Comparison of ENCODE assay signal across 8 cellular contexts in the genomic region with DNA sequence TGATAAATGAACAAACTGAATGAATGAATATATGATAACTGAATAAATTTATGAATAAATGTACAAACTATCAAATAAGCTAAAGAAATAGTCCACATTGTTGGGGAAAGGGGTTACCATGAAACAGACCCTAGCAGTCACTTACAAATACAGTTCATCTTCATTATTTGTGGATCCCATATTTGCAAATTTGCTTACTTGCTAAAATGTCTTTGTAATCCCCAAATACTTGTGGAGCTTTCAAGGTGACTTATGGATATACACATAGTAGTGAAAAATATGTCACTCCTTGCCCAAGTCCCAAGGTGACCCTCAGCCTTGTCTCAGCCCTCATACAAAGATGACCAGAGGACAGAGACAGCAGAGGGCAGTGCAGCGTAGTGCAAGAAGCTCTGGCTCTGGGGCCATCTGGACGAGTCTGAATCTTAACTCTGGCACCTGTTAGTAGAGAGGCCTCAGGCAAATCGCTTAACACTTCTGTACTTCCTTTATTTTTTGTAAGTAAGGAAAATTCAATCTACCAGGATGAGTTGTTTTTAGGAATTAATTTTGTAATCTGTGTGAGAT. TPM values are rescaled to one million over a fixed set of nuclear protein-coding genes. Genes with fewer than 3 reads are reported as not detected.
A peak's percentile ranks its signal among the peaks of the same experiment; 100 is the strongest.
DNase-seq lines count a peak whose midpoint lies in the region; ATAC-seq, FAIRE-seq and TF ChIP-seq lines count a peak whose summit lies in the region.

No MANE protein-coding gene starts in this region.

- no peak for FAIRE-seq in GM19239 (lab: Jason Lieb, UNC)

- DNase-seq in DMS79 treated with DMSO at 0.1 percent for 48 hours (lab: John Stamatoyannopoulos, UW): peak; percentile 40
- peak; percentile 75 for DNase-seq in SK-N-DZ (ENCODE audit: low spot score)
- peak; percentile 45 for DNase-seq in fibroblast of villous mesenchyme (ENCODE audit: low read depth)
- no peak for DNase-seq in osteocyte (ENCODE audit: extremely low spot score, unreplicated experiment)
- no peak for DNase-seq in NCI-H446 treated with DMSO at 0.1 percent for 48 hours (lab: John Stamatoyannopoulos, UW)
- no peak for DNase-seq in GM19239 (ENCODE audit: insufficient read length, low spot score)

- no peak overlapping the region for H3K4me3 ChIP-seq in fibroblast of villous mesenchyme (ENCODE audit: low read depth, low read length)

- H3K9me3 Mint-ChIP-seq in osteocyte (ENCODE audit: unreplicated experiment): no peaks in the 10 kb centered on the region

- no peaks in the 10 kb centered on the region for H3K36me3 Mint-ChIP-seq in osteocyte (ENCODE audit: unreplicated experiment)

- no peak overlapping the region for H3K27ac Mint-ChIP-seq in osteocyte (ENCODE audit: unreplicated experiment)

- TF ChIP-seq CTCF in LNCAP (IDR thresholded peaks at IDR 0.05) (peak; percentile 53), fibroblast of villous mesenchyme (IDR thresholded peaks at IDR 0.05; ENCODE audit: insufficient read depth, low read depth, low read length) (peak; percentile 48), osteocyte (IDR thresholded peaks at IDR 0.05) (peak; percentile 57)

- H3K27me3 Mint-ChIP-seq in osteocyte (ENCODE audit: unreplicated experiment): peaks cover 51% of the 10 kb centered on the region

- H3K4me3 Mint-ChIP-seq in osteocyte (ENCODE audit: unreplicated experiment): no peak overlapping the region

- ATAC-seq in GM19351 (IDR thresholded peaks at IDR 0.05; ENCODE audit: unreplicated experiment): no peak

- peaks cover 7% of the 10 kb centered on the region for H3K4me1 Mint-ChIP-seq in osteocyte (ENCODE audit: unreplicated experiment)

RNA-seq across cellular contexts. Expression of a gene that starts 3.1 kb away (rescaled TPM):
- 5.5 and 6.0 TPM in 2 replicates for polyA plus RNA-seq in SK-N-DZ (2014; cell fraction: cytosol; rRNA removed)
- 4.2 and 5.3 TPM in 2 replicates for polyA plus RNA-seq in SK-N-DZ (2014; cell fraction: nucleus; rRNA removed)
- under 0.01 and 0.43 TPM in 2 replicates for total RNA-seq in fibroblast of villous mesenchyme
- 0.55 and 0.78 TPM in 2 replicates for total RNA-seq in osteocyte

Comparison
In these comparisons a context has a peak if more than half of its experiments do, and no peak if none do; other contexts are left out.
1. DNase-seq: peak in DMS79 treated with DMSO at 0.1 percent for 48 hours (single experiment), SK-N-DZ (single experiment) and fibroblast of villous mesenchyme (single experiment); none in osteocyte (single experiment), NCI-H446 treated with DMSO at 0.1 percent for 48 hours (single experiment) and GM19239 (single experiment).
2. Peak in every context shown above with its lines, with median percentiles within 50 percentile points of each other: CTCF ChIP-seq.